ENCODE assay signal across 26 cellular contexts in genomic region chr9:133253268-133253667, GRCh38. TPM values are rescaled to one million over a fixed set of nuclear protein-coding genes. Genes with fewer than 3 reads are reported as not detected.
"Had no signal": no experiment of that assay in that cellular context is flagged by ENCODE, and none has a peak within 500 bp of the region (broad histone marks: within the 10 kb centered on the region; RNA-seq: fewer than 3 reads in every experiment).

No MANE protein-coding gene starts in this region.

- H3K4me3 Mint-ChIP-seq: activated B cell treated with CpG ODN at 0.5 μM for 24 hours; activated T-helper 1 cell treated with anti-CD3 and anti-CD28 coated beads, Interleukin-12 subunit alpha, Interleukin-12 subunit beta, Interleukin-2, Interleukin-4 antibody, amounts not matched to agents 30 ng/mL and 10 ng/mL and 1 ng/mL, durations not matched to agents 14 hours and 24 hours and 36 hours; dendritic cell treated with granulocyte-macrophage colony-stimulating factor and Interleukin-4, amounts not matched to agents 40 ng/mL and 50 ng/mL, for 4 days; effector memory CD8-positive, alpha-beta T cell; immature natural killer cell; natural killer cell treated with Interleukin-12 subunit alpha and Interleukin-12 subunit beta and Interleukin-15 and Interleukin-18, amount 100 ng/mL, for 72 hours had no signal

- H3K27ac ChIP-seq: brain microvascular endothelial cell, epithelial cell of prostate, gastrocnemius medialis had no signal

- H3K4me1 Mint-ChIP-seq: activated B cell treated with CpG ODN at 0.5 μM for 24 hours had no signal

- ATAC-seq: effector memory CD8-positive, alpha-beta T cell; gastrocnemius medialis; natural killer cell treated with Interleukin-12 subunit alpha and Interleukin-12 subunit beta and Interleukin-15 and Interleukin-18, amount 100 ng/mL, for 72 hours; stimulated activated naive CD8-positive, alpha-beta T cell treated with anti-CD3 and anti-CD28 coated beads, Interleukin-15, Interleukin-2, amounts not matched to agents 100 U/mL and 50 U/mL, for 24 hours had no signal

- H3K27me3 Mint-ChIP-seq: progenitor cell of endocrine pancreas had no signal

- H3K36me3 ChIP-seq: brain microvascular endothelial cell, gastrocnemius medialis, heart left ventricle, uterus had no signal

- H3K9me3 ChIP-seq: gastrocnemius medialis, mucosa of descending colon, uterus had no signal

- H3K9me3 Mint-ChIP-seq: activated B cell treated with CpG ODN at 0.5 μM for 24 hours; activated T-helper 1 cell treated with anti-CD3 and anti-CD28 coated beads, Interleukin-12 subunit alpha, Interleukin-12 subunit beta, Interleukin-2, Interleukin-4 antibody, amounts not matched to agents 30 ng/mL and 10 ng/mL and 1 ng/mL, durations not matched to agents 14 hours and 24 hours and 36 hours; dendritic cell treated with granulocyte-macrophage colony-stimulating factor and Interleukin-4, amounts not matched to agents 40 ng/mL and 50 ng/mL, for 4 days; effector memory CD8-positive, alpha-beta T cell; immature natural killer cell; natural killer cell treated with Interleukin-12 subunit alpha and Interleukin-12 subunit beta and Interleukin-15 and Interleukin-18, amount 100 ng/mL, for 72 hours had no signal

- H3K4me2 ChIP-seq: smooth muscle cell had no signal

- DNase-seq: activated B cell treated with CpG ODN at 0.5 μM for 24 hours; activated CD4-positive, alpha-beta T cell treated with anti-CD3 and anti-CD28 coated beads for 48 hours; activated CD8-positive, alpha-beta memory T cell treated with anti-CD3 and anti-CD28 coated beads, Interleukin-2, amount 50 U/mL, for 48 hours; activated naive CD4-positive, alpha-beta T cell; anterior cingulate cortex; brain microvascular endothelial cell; cerebellar nuclear complex; effector memory CD8-positive, alpha-beta T cell; gastrocnemius medialis; heart left ventricle; immature natural killer cell; left cardiac atrium; mucosa of descending colon; stimulated activated CD4-positive, alpha-beta T cell treated with anti-CD3 and anti-CD28 coated beads, Interleukin-4, amount 100 ng/mL, for 4 hours; stimulated activated CD8-positive, alpha-beta memory T cell treated with anti-CD3 and anti-CD28 coated beads, Interleukin-4, amount 100 ng/mL, for 48 hours; stimulated activated naive CD8-positive, alpha-beta T cell treated with anti-CD3 and anti-CD28 coated beads, Interleukin-15, Interleukin-2, amounts not matched to agents 100 U/mL and 50 U/mL, for 24 hours; T-helper 2 cell; uterus had no signal

- H3K27ac Mint-ChIP-seq: activated B cell treated with CpG ODN at 0.5 μM for 24 hours; dendritic cell treated with granulocyte-macrophage colony-stimulating factor and Interleukin-4, amounts not matched to agents 40 ng/mL and 50 ng/mL, for 4 days; effector memory CD8-positive, alpha-beta T cell; immature natural killer cell; progenitor cell of endocrine pancreas had no signal

- H3K27me3 ChIP-seq: uterus had no signal

- H3K4me1 ChIP-seq: gastrocnemius medialis, uterus had no signal

- H3K36me3 Mint-ChIP-seq: immature natural killer cell; natural killer cell treated with Interleukin-12 subunit alpha and Interleukin-12 subunit beta and Interleukin-15 and Interleukin-18, amount 100 ng/mL, for 72 hours had no signal

- H3K4me3 ChIP-seq: gastrocnemius medialis, mucosa of descending colon, smooth muscle cell, uterus had no signal

RNA-seq across cellular contexts. Expression of gene ABO, which starts 21.7 kb away (rescaled TPM):
- total RNA-seq: activated B cell treated with CpG ODN at 0.5 μM for 24 hours, temporal lobe had no signal

RNA-seq across cellular contexts. Expression of gene OBP2B, which starts 44.2 kb away (rescaled TPM):
- total RNA-seq: activated B cell treated with CpG ODN at 0.5 μM for 24 hours; activated T-helper 1 cell treated with anti-CD3 and anti-CD28 coated beads, Interleukin-12 subunit alpha, Interleukin-12 subunit beta, Interleukin-2, Interleukin-4 antibody, amounts not matched to agents 30 ng/mL and 10 ng/mL and 1 ng/mL, durations not matched to agents 14 hours and 24 hours and 36 hours; gastrocnemius medialis; heart left ventricle; left cardiac atrium; mucosa of descending colon; natural killer cell treated with Interleukin-12 subunit alpha and Interleukin-12 subunit beta and Interleukin-15 and Interleukin-18, amount 100 ng/mL, for 72 hours; progenitor cell of endocrine pancreas; right cardiac atrium; smooth muscle cell; temporal lobe; uterus had no signal
- polyA plus RNA-seq: immature natural killer cell, right cardiac atrium, smooth muscle cell had no signal
